ENCODE assay signal across 8 cellular contexts in genomic region chr1:208243522-208243850, GRCh38. TPM values are rescaled to one million over a fixed set of nuclear protein-coding genes. Genes with fewer than 3 reads are reported as not detected.
A peak's percentile ranks its signal among the peaks of the same experiment; 100 is the strongest.
DNase-seq lines count a peak whose midpoint lies in the region; ATAC-seq and TF ChIP-seq lines count a peak whose summit lies in the region.

No MANE protein-coding gene starts in this region.

- no peaks in the 10 kb centered on the region for H3K9me3 Mint-ChIP-seq in endothelial cell (ENCODE audit: unreplicated experiment)
- no peaks in the 10 kb centered on the region for H3K9me3 Mint-ChIP-seq in naive thymus-derived CD8-positive, alpha-beta T cell

- POLR2A ChIA-PET in SK-N-SH (lab: Yijun Ruan, JAX), result no interaction called here
- POLR2A ChIA-PET in naive thymus-derived CD8-positive, alpha-beta T cell (lab: Charles Lee), result interaction anchor here (0.7 to 2.5 kb wide), 5 partner anchors 29 to 225 kb away, joined by 3 to 21 read pairs (median 5); no protein-coding TSS in a partner anchor

- no peak for TF ChIP-seq RAD21 in SK-N-SH (IDR thresholded peaks at IDR 0.05; ENCODE audit: low read length)

- DNase-seq in NCI-H1092 treated with DMSO at 0.1 percent for 48 hours (lab: John Stamatoyannopoulos, UW) (peak; percentile 54), NCI-H1092 (lab: John Stamatoyannopoulos, UW) (no peak), SK-N-SH (peak; percentile 70), endothelial cell (ENCODE audit: low spot score) (peak; percentile 28), NCI-H1436 (lab: John Stamatoyannopoulos, UW) (no peak), sciatic nerve (ENCODE audit: low spot score) (no peak)
- peak in 4 of 10 donors; percentile 13 to 30 (median 27) for DNase-seq in naive thymus-derived CD8-positive, alpha-beta T cell

- peaks cover 0 to 7% of the 10 kb centered on the region in 2 experiments for H3K36me3 ChIP-seq in SK-N-SH (replicated peaks in 1 of 2; ENCODE audit: control insufficient read depth in 1 of 2, insufficient read depth in 2 of 2, low read length in 1 of 2)

- peaks cover 11% of the 10 kb centered on the region for H3F3A ChIP-seq in SK-N-SH (replicated peaks; ENCODE audit: insufficient read depth)

- H2AFZ ChIP-seq in SK-N-SH (ENCODE audit: low read depth), result peak overlapping the region; percentile 80

- no peaks in the 10 kb centered on the region for H3K36me3 Mint-ChIP-seq in endothelial cell (ENCODE audit: low read depth, unreplicated experiment)
- H3K36me3 Mint-ChIP-seq in naive thymus-derived CD8-positive, alpha-beta T cell, result no peaks in the 10 kb centered on the region

- H3K27me3 ChIP-seq in SK-N-SH (ENCODE audit: insufficient read depth), result no peaks in the 10 kb centered on the region

- peak overlapping the region; percentile 93 to 96 for H3K4me3 ChIP-seq in SK-N-SH (ENCODE audit: low read depth in 2 of 2, low read length in 1 of 2)

- peak overlapping the region; percentile 95 for H3K4me3 Mint-ChIP-seq in endothelial cell (ENCODE audit: unreplicated experiment)
- H3K4me3 Mint-ChIP-seq in naive thymus-derived CD8-positive, alpha-beta T cell, result peak overlapping the region; percentile 75 to 92 (median 84)

- WGBS in SK-N-SH (ENCODE audit: low lambda C conversion rate), result no CpG with 5 or more reads among the region's 37 CpGs

- no peaks in the 10 kb centered on the region for H3K9me3 ChIP-seq in SK-N-SH

- H3K9ac ChIP-seq in SK-N-SH, result peak overlapping the region; percentile 81

- H4K20me1 ChIP-seq in SK-N-SH (ENCODE audit: insufficient read depth), result peaks cover 17% of the 10 kb centered on the region; the same call in 1 of the 2 replicates

- peak overlapping the region; percentile 93 for H3K4me2 ChIP-seq in SK-N-SH

- CTCF ChIA-PET in SK-N-SH (lab: Yijun Ruan, JAX), result interaction anchor here (0.8 to 19.9 kb wide), 27 partner anchors 9 to 1323 kb away, joined by 3 to 579 read pairs (median 5); no protein-coding TSS in a partner anchor

- H3K4me1 ChIP-seq in SK-N-SH (ENCODE audit: control insufficient read depth in 1 of 2, insufficient read depth in 2 of 2, low read depth in 1 of 2, low read length in 1 of 2), result peaks cover 7 to 59% of the 10 kb centered on the region in 2 experiments; a peak in 3 of 4 replicates

- H3K79me2 ChIP-seq in SK-N-SH (ENCODE audit: insufficient read depth), result peaks cover 56% of the 10 kb centered on the region

- TF ChIP-seq EP300 in SK-N-SH (IDR thresholded peaks at IDR 0.05; ENCODE audit: borderline replicate concordance in 1 of 2, low read depth in 1 of 2, low read length in 1 of 2), result no peak

- H3K9me2 ChIP-seq in SK-N-SH, result no peaks in the 10 kb centered on the region

- TF ChIP-seq CTCF in SK-N-SH (IDR thresholded peaks at IDR 0.05), result no peak
- TF ChIP-seq CTCF in endothelial cell (IDR thresholded peaks at IDR 0.05; ENCODE audit: unreplicated experiment), result no peak

- ATAC-seq in naive thymus-derived CD8-positive, alpha-beta T cell, result peak; percentile 21 to 37
- no peak for ATAC-seq in GM21381 (IDR thresholded peaks at IDR 0.05; ENCODE audit: unreplicated experiment)
- no peak for ATAC-seq in sciatic nerve

- H3K4me1 Mint-ChIP-seq in endothelial cell (ENCODE audit: unreplicated experiment), result peaks cover 30% of the 10 kb centered on the region
- H3K4me1 Mint-ChIP-seq in naive thymus-derived CD8-positive, alpha-beta T cell, result peaks cover 12 to 21% (median 16%) of the 10 kb centered on the region in 4 donors

- peak overlapping the region; percentile 57 to 82 for H3K27ac ChIP-seq in SK-N-SH (ENCODE audit: low read depth in 2 of 2, low read length in 1 of 2)

- H3K27me3 Mint-ChIP-seq in endothelial cell (ENCODE audit: unreplicated experiment), result peaks cover 5% of the 10 kb centered on the region
- H3K27me3 Mint-ChIP-seq in naive thymus-derived CD8-positive, alpha-beta T cell, result peaks cover 2 to 14% (median 5%) of the 10 kb centered on the region in 5 donors

- intact Hi-C loops in sciatic nerve (cut with DNase I), result loop anchor here (10.0 kb wide), 2 partner anchors 149 to 219 kb away; no protein-coding TSS in a partner anchor

- H3K27ac Mint-ChIP-seq in endothelial cell (ENCODE audit: unreplicated experiment), result no peak overlapping the region
- no peak overlapping the region for H3K27ac Mint-ChIP-seq in naive thymus-derived CD8-positive, alpha-beta T cell

TF ChIP-seq in SK-N-SH, 30 proteins besides CTCF, POLR2A, EP300 and RAD21:
- TF ChIP-seq JUND (IDR thresholded peaks at IDR 0.05), result no peak
TF ChIP-seq in SK-N-SH: peak in this region for 0.

RNA-seq across cellular contexts. Expression of gene PLXNA2, which starts 0.7 kb away (rescaled TPM):
- polyA plus RNA-seq in SK-N-SH (2012; rRNA removed), result 7.3 and 8.5 TPM in 2 replicates
- 3.9 and 6.2 TPM in 2 replicates for polyA plus RNA-seq in SK-N-SH (2012; cell fraction: cytosol; rRNA removed)
- polyA plus RNA-seq in SK-N-SH (2012; cell fraction: nucleus; rRNA removed), result 31.0 and 36.0 TPM in 2 replicates
- total RNA-seq in endothelial cell (ENCODE audit: unreplicated experiment) (25.6 TPM), sciatic nerve (28.2 TPM)
- 1 to 10 TPM; 6.7 to 7.7 TPM for total RNA-seq in naive thymus-derived CD8-positive, alpha-beta T cell
- under 1 TPM; 0.06 to 0.14 (median 0.06) TPM for polyA plus RNA-seq in naive thymus-derived CD8-positive, alpha-beta T cell

Comparison
In these comparisons a context has a peak if more than half of its experiments do, and no peak if none do; other contexts are left out.
1. DNase-seq: peak in NCI-H1092 treated with DMSO at 0.1 percent for 48 hours (single experiment), SK-N-SH (single experiment) and endothelial cell (single experiment); none in NCI-H1092 (single experiment), NCI-H1436 (single experiment) and sciatic nerve (single experiment).
2. ATAC-seq: peak in naive thymus-derived CD8-positive, alpha-beta T cell (2 of 2); none in GM21381 (single experiment) and sciatic nerve (single experiment).